In the genomic region with DNA sequence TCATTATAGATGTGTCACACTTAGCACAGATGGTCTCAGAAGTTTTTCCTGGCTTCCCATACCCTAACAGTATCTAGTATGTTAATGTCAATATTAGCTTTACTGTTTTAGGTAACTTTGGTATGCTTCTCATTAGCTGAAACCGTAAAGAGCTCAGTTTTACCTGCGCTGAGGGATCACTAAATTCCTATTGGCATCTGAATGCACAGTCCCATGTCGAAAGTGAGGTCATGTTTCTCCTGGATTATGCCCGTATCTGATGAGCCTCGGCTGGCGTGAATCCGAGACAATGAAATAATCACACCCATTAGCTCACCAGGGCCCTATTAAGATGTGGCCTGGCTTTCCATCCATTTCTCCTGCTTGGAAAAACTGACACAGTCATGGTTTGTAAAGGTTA, we compare ENCODE assay signal across 1 cellular context.
TF ChIP-seq lines count a peak whose summit lies in the region.

No MANE protein-coding gene starts in this region.

TF ChIP-seq in H1, 55 proteins besides CTCF, POLR2A, EP300 and RAD21 (continued from another document):
- TF ChIP-seq, protein P1, sequence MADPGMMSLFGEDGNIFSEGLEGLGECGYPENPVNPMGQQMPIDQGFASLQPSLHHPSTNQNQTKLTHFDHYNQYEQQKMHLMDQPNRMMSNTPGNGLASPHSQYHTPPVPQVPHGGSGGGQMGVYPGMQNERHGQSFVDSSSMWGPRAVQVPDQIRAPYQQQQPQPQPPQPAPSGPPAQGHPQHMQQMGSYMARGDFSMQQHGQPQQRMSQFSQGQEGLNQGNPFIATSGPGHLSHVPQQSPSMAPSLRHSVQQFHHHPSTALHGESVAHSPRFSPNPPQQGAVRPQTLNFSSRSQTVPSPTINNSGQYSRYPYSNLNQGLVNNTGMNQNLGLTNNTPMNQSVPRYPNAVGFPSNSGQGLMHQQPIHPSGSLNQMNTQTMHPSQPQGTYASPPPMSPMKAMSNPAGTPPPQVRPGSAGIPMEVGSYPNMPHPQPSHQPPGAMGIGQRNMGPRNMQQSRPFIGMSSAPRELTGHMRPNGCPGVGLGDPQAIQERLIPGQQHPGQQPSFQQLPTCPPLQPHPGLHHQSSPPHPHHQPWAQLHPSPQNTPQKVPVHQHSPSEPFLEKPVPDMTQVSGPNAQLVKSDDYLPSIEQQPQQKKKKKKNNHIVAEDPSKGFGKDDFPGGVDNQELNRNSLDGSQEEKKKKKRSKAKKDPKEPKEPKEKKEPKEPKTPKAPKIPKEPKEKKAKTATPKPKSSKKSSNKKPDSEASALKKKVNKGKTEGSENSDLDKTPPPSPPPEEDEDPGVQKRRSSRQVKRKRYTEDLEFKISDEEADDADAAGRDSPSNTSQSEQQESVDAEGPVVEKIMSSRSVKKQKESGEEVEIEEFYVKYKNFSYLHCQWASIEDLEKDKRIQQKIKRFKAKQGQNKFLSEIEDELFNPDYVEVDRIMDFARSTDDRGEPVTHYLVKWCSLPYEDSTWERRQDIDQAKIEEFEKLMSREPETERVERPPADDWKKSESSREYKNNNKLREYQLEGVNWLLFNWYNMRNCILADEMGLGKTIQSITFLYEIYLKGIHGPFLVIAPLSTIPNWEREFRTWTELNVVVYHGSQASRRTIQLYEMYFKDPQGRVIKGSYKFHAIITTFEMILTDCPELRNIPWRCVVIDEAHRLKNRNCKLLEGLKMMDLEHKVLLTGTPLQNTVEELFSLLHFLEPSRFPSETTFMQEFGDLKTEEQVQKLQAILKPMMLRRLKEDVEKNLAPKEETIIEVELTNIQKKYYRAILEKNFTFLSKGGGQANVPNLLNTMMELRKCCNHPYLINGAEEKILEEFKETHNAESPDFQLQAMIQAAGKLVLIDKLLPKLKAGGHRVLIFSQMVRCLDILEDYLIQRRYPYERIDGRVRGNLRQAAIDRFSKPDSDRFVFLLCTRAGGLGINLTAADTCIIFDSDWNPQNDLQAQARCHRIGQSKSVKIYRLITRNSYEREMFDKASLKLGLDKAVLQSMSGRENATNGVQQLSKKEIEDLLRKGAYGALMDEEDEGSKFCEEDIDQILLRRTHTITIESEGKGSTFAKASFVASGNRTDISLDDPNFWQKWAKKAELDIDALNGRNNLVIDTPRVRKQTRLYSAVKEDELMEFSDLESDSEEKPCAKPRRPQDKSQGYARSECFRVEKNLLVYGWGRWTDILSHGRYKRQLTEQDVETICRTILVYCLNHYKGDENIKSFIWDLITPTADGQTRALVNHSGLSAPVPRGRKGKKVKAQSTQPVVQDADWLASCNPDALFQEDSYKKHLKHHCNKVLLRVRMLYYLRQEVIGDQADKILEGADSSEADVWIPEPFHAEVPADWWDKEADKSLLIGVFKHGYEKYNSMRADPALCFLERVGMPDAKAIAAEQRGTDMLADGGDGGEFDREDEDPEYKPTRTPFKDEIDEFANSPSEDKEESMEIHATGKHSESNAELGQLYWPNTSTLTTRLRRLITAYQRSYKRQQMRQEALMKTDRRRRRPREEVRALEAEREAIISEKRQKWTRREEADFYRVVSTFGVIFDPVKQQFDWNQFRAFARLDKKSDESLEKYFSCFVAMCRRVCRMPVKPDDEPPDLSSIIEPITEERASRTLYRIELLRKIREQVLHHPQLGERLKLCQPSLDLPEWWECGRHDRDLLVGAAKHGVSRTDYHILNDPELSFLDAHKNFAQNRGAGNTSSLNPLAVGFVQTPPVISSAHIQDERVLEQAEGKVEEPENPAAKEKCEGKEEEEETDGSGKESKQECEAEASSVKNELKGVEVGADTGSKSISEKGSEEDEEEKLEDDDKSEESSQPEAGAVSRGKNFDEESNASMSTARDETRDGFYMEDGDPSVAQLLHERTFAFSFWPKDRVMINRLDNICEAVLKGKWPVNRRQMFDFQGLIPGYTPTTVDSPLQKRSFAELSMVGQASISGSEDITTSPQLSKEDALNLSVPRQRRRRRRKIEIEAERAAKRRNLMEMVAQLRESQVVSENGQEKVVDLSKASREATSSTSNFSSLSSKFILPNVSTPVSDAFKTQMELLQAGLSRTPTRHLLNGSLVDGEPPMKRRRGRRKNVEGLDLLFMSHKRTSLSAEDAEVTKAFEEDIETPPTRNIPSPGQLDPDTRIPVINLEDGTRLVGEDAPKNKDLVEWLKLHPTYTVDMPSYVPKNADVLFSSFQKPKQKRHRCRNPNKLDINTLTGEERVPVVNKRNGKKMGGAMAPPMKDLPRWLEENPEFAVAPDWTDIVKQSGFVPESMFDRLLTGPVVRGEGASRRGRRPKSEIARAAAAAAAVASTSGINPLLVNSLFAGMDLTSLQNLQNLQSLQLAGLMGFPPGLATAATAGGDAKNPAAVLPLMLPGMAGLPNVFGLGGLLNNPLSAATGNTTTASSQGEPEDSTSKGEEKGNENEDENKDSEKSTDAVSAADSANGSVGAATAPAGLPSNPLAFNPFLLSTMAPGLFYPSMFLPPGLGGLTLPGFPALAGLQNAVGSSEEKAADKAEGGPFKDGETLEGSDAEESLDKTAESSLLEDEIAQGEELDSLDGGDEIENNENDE (IDR thresholded peaks at IDR 0.05; ENCODE audit: insufficient replicate concordance, low read length) = no peak
- no peak for TF ChIP-seq RFX5 (IDR thresholded peaks at IDR 0.05; ENCODE audit: borderline replicate concordance, low read depth, low read length)
- TF ChIP-seq CTBP2 (IDR thresholded peaks at IDR 0.05; ENCODE audit: borderline replicate concordance, insufficient read depth, insufficient read length, low read length) = no peak
- TF ChIP-seq YY1 (IDR thresholded peaks at IDR 0.05; ENCODE audit: low read depth, low read length) = no peak
- TF ChIP-seq NANOG (IDR thresholded peaks at IDR 0.05; ENCODE audit: insufficient read depth, low read depth, low read length, poor library complexity, severe bottlenecking) = no peak
- no peak for TF ChIP-seq CHD1 (IDR thresholded peaks at IDR 0.05; ENCODE audit: low read depth, low read length)
